12 cellular contexts compared by ENCODE assay signal in genomic region chr18:55252946-55253345, GRCh38.
DNase-seq lines count a peak whose midpoint lies in the region; ATAC-seq, FAIRE-seq and TF ChIP-seq lines count a peak whose summit lies in the region.
"Had no signal": no experiment of that assay in that cellular context is flagged by ENCODE, and none has a peak within 500 bp of the region (broad histone marks: within the 10 kb centered on the region; RNA-seq: fewer than 3 reads in every experiment).

No MANE protein-coding gene starts in this region.

- no peak for DNase-seq in GM19239 (ENCODE audit: insufficient read length, low spot score)
- DNase-seq in spleen: no peak
- DNase-seq in posterior cingulate gyrus: no peak
- DNase-seq in GM13977 (ENCODE audit: low spot score): no peak
- no peak for DNase-seq in CD8-positive, alpha-beta T cell
- DNase-seq: DMS79, GOT3, Karpas-422, pancreas had no signal

- peaks cover 0 to 4% (median 0%) of the 10 kb centered on the region in 3 donors for H3K9me3 Mint-ChIP-seq in IgD-negative memory B cell
- H3K9me3 Mint-ChIP-seq in CD8-positive, alpha-beta T cell: no peaks in the 10 kb centered on the region

- intact Hi-C loops in spleen (cut with DNase I; ENCODE audit: low total_unique reads) (no loop called here), posterior cingulate gyrus (cut with DNase I) (no loop called here)
- intact Hi-C loops in CD8-positive, alpha-beta T cell (cut with DNase I, micrococcal nuclease): no loop called here

- 29 to 53% (median 44%) methylated on average over 3 of the region's 3 CpGs for WGBS in spleen, 5 donors

- in situ Hi-C loops in GM13977 (cut with MboI; ENCODE audit: low pct_unique_long_range_greater_than_20kb, low sequenced_read_pairs, unreplicated experiment): no loop called here

- H3K27ac Mint-ChIP-seq in IgD-negative memory B cell: peak overlapping the region; percentile 28 to 98 (median 50)
- H3K27ac Mint-ChIP-seq in CD8-positive, alpha-beta T cell: no peak overlapping the region

- CTCF ChIA-PET in CD8-positive, alpha-beta T cell (lab: Charles Lee): no interaction called here

- FAIRE-seq in GM19239 (lab: Jason Lieb, UNC): peak; percentile 73
- FAIRE-seq: pancreas had no signal

- no peak overlapping the region for H3K4me3 ChIP-seq in spleen
- H3K4me3 ChIP-seq in CD8-positive, alpha-beta T cell (ENCODE audit: low read depth, low read length): no peak overlapping the region
- H3K4me3 ChIP-seq: pancreas had no signal

- TF ChIP-seq CTCF in spleen (IDR thresholded peaks at IDR 0.05 in 8 of 11, conservative IDR thresholded peaks at IDR 0.05 in 3 of 11) (no peak), GM13977 (IDR thresholded peaks at IDR 0.05; ENCODE audit: extremely low read depth, insufficient read depth, missing control alignments) (no peak)
- no peak for TF ChIP-seq CTCF in CD8-positive, alpha-beta T cell (IDR thresholded peaks at IDR 0.05)

- H3K36me3 ChIP-seq in spleen: peaks cover 2 to 68% (median 33%) of the 10 kb centered on the region in 6 donors
- no peaks in the 10 kb centered on the region for H3K36me3 ChIP-seq in CD8-positive, alpha-beta T cell (ENCODE audit: insufficient read depth, low read length)
- H3K36me3 ChIP-seq: pancreas had no signal

- no peak for TF ChIP-seq POLR2A in spleen (IDR thresholded peaks at IDR 0.05)

- no peaks in the 10 kb centered on the region for H3K9me3 ChIP-seq in spleen
- no peaks in the 10 kb centered on the region for H3K9me3 ChIP-seq in CD8-positive, alpha-beta T cell (ENCODE audit: low read length)
- H3K9me3 ChIP-seq: pancreas had no signal

- H3K4me3 Mint-ChIP-seq in IgD-negative memory B cell: peak overlapping the region in 2 of 4 donors; percentile 64 to 85
- no peak overlapping the region for H3K4me3 Mint-ChIP-seq in CD8-positive, alpha-beta T cell

- peaks cover 8 to 54% (median 25%) of the 10 kb centered on the region in 6 donors for H3K4me1 ChIP-seq in spleen
- no peaks in the 10 kb centered on the region for H3K4me1 ChIP-seq in CD8-positive, alpha-beta T cell (ENCODE audit: insufficient read depth, low read length)
- H3K4me1 ChIP-seq: pancreas had no signal

- ATAC-seq in HG02623 (IDR thresholded peaks at IDR 0.05; ENCODE audit: unreplicated experiment): peak; percentile 44
- no peak for ATAC-seq in esophagus mucosa
- no peak for ATAC-seq in CD8-positive, alpha-beta T cell

- H3K27me3 ChIP-seq in spleen (replicated peaks in 1 of 7): no peaks in the 10 kb centered on the region
- H3K27me3 ChIP-seq in CD8-positive, alpha-beta T cell (ENCODE audit: insufficient read depth, low read length): no peaks in the 10 kb centered on the region
- H3K27me3 ChIP-seq: pancreas had no signal

- peaks cover 39 to 57% (median 49%) of the 10 kb centered on the region in 3 donors for H3K4me1 Mint-ChIP-seq in IgD-negative memory B cell
- no peaks in the 10 kb centered on the region for H3K4me1 Mint-ChIP-seq in CD8-positive, alpha-beta T cell (ENCODE audit: low read depth)

- peak overlapping the region in 6 of 8 donors; percentile 39 to 75 (median 62) for H3K27ac ChIP-seq in spleen
- H3K27ac ChIP-seq in CD8-positive, alpha-beta T cell (ENCODE audit: low read depth, low read length): no peak overlapping the region
- H3K27ac ChIP-seq: pancreas had no signal

- H3K36me3 Mint-ChIP-seq in IgD-negative memory B cell: peaks cover 13% of the 10 kb centered on the region
- no peaks in the 10 kb centered on the region for H3K36me3 Mint-ChIP-seq in CD8-positive, alpha-beta T cell

- POLR2A ChIA-PET in CD8-positive, alpha-beta T cell (lab: Charles Lee): no interaction called here

- no peaks in the 10 kb centered on the region for H3K27me3 Mint-ChIP-seq in IgD-negative memory B cell
- no peaks in the 10 kb centered on the region for H3K27me3 Mint-ChIP-seq in CD8-positive, alpha-beta T cell (ENCODE audit: low read depth)
